In genomic region chr18:42936289-42936688, GRCh38 we compare ENCODE assay signal across 24 cellular contexts.
DNase-seq lines count a peak whose midpoint lies in the region; ATAC-seq, FAIRE-seq and TF ChIP-seq lines count a peak whose summit lies in the region.
"Had no signal": no experiment of that assay in that cellular context is flagged by ENCODE, and none has a peak within 500 bp of the region (broad histone marks: within the 10 kb centered on the region; RNA-seq: fewer than 3 reads in every experiment).

No MANE protein-coding gene starts in this region.

- 46 to 52% methylated on average over 2 of the region's 2 CpGs for WGBS in GM23248 (ENCODE audit: low coverage in 1 of 2, low lambda C conversion rate in 2 of 2, missing lambda C conversion rate in 2 of 2), 2 experiments

- no peak for TF ChIP-seq CTCF in D721Med (IDR thresholded peaks at IDR 0.05; ENCODE audit: insufficient read depth, missing control alignments)

- no peaks in the 10 kb centered on the region for H3K9me2 ChIP-seq in GM23248 (ENCODE audit: insufficient read depth)

- H3K27ac ChIP-seq in GM23248, result no peak overlapping the region
- H3K27ac ChIP-seq: gastrocnemius medialis, upper lobe of left lung had no signal

- peak; percentile 61 for FAIRE-seq in D721Med (lab: Jason Lieb, UNC)
- FAIRE-seq: astrocyte had no signal

- H4K20me1 ChIP-seq in GM23248 (ENCODE audit: insufficient read depth), result no peaks in the 10 kb centered on the region

- H3K27me3 ChIP-seq in GM23248 (replicated peaks; ENCODE audit: insufficient read depth), result no peaks in the 10 kb centered on the region
- H3K27me3 ChIP-seq: BE2C, gastrocnemius medialis, upper lobe of left lung had no signal

- peak; percentile 49 for ATAC-seq in GM19324 (IDR thresholded peaks at IDR 0.05; ENCODE audit: low FRiP score, unreplicated experiment)
- peak; percentile 66 for ATAC-seq in HG03025 (IDR thresholded peaks at IDR 0.05; ENCODE audit: low FRiP score, unreplicated experiment)
- no peak for ATAC-seq in HG03460 (IDR thresholded peaks at IDR 0.05; ENCODE audit: unreplicated experiment)
- ATAC-seq: activated CD4-positive, alpha-beta T cell treated with anti-CD3 and anti-CD28 coated beads for 36 hours; activated naive CD4-positive, alpha-beta T cell treated with anti-CD3 and anti-CD28 coated beads, Interleukin-2, amount 50 U/mL, for 72 hours; gastrocnemius medialis; PC-3; stimulated activated naive CD8-positive, alpha-beta T cell treated with anti-CD3 and anti-CD28 coated beads, Interleukin-15, amount 100 ng/mL, for 72 hours; T-cell had no signal

- H2AFZ ChIP-seq in GM23248, result no peak overlapping the region

- no peak overlapping the region for H3K4me2 ChIP-seq in GM23248 (ENCODE audit: unreplicated experiment)
- H3K4me2 ChIP-seq: smooth muscle cell had no signal

- DNase-seq in D721Med (ENCODE audit: insufficient read length, low spot score), result no peak
- DNase-seq in OCI-M1 (lab: John Stamatoyannopoulos, UW), result peak; percentile 19
- no peak for DNase-seq in NCI-H187 (lab: John Stamatoyannopoulos, UW)
- DNase-seq in GM23248, result no peak
- no peak for DNase-seq in inferior parietal cortex (ENCODE audit: extremely low spot score)
- DNase-seq: activated CD4-positive, alpha-beta T cell treated with anti-CD3 and anti-CD28 coated beads for 36 hours; BE2C; Calu3; gastrocnemius medialis; kidney glomerular epithelial cell; NCI-H2227 treated with DMSO at 0.1 percent for 48 hours; NCI-H774; nucleus accumbens; PC-3; stimulated activated CD4-positive, alpha-beta T cell treated with anti-CD3 and anti-CD28 coated beads, Interleukin-4, amount 100 ng/mL, for 4 hours; stimulated activated naive CD8-positive, alpha-beta T cell treated with anti-CD3 and anti-CD28 coated beads, Interleukin-15, amount 100 ng/mL, for 72 hours; T-cell; upper lobe of left lung had no signal

- H3K4me3 ChIP-seq in GM23248, result no peak overlapping the region
- H3K4me3 ChIP-seq: gastrocnemius medialis, smooth muscle cell, upper lobe of left lung had no signal

- in situ Hi-C loops in GM23248 (cut with MboI), result no loop called here

- no peaks in the 10 kb centered on the region for H3K36me3 ChIP-seq in GM23248 (ENCODE audit: low read depth)
- H3K36me3 ChIP-seq: BE2C, gastrocnemius medialis, upper lobe of left lung had no signal

- no peak overlapping the region for H3K9ac ChIP-seq in GM23248

- no peaks in the 10 kb centered on the region for H3K9me3 ChIP-seq in GM23248 (ENCODE audit: low read depth)
- H3K9me3 ChIP-seq: BE2C, gastrocnemius medialis, upper lobe of left lung had no signal

- H3F3A ChIP-seq in GM23248 (ENCODE audit: insufficient read depth), result peaks cover 7% of the 10 kb centered on the region; the same call in 1 of the 2 replicates

- H3K4me1 ChIP-seq in GM23248 (ENCODE audit: insufficient read depth), result peaks cover 9% of the 10 kb centered on the region; the same call in 1 of the 2 replicates
- H3K4me1 ChIP-seq: BE2C, gastrocnemius medialis had no signal

- H3K79me2 ChIP-seq in GM23248 (ENCODE audit: insufficient read depth), result no peaks in the 10 kb centered on the region
